Comparison of ENCODE assay signal across 1 cellular context in genomic region chr16:87744750-87745514, GRCh38.
TF ChIP-seq lines count a peak whose summit lies in the region.

No MANE protein-coding gene starts in this region.

TF ChIP-seq in HEK293, 187 proteins besides CTCF, POLR2A, EP300 and RAD21 (continued from another document):
- TF ChIP-seq KLF8 (tag by site-specific recombination; IDR thresholded peaks at IDR 0.05) = no peak
- TF ChIP-seq ZNF366 (tag by site-specific recombination; conservative IDR thresholded peaks at IDR 0.05) = no peak
- TF ChIP-seq ZSCAN4 (tag by site-specific recombination; IDR thresholded peaks at IDR 0.05) = peak; percentile 19; the same call in 1 of the 2 replicates
- TF ChIP-seq ELK4 (IDR thresholded peaks at IDR 0.05; ENCODE audit: borderline replicate concordance, low read depth, low read length) = no peak
